ENCODE assay signal across 11 cellular contexts in genomic region chr7:151271699-151272355, GRCh38. TPM values are rescaled to one million over a fixed set of nuclear protein-coding genes. Genes with fewer than 3 reads are reported as not detected.
A peak's percentile ranks its signal among the peaks of the same experiment; 100 is the strongest.
DNase-seq lines count a peak whose midpoint lies in the region; ATAC-seq, FAIRE-seq and TF ChIP-seq lines count a peak whose summit lies in the region.
"Had no signal": no experiment of that assay in that cellular context is flagged by ENCODE, and none has a peak within 500 bp of the region (broad histone marks: within the 10 kb centered on the region; RNA-seq: fewer than 3 reads in every experiment).

No MANE protein-coding gene starts in this region.

- intact Hi-C loops in activated CD8-positive, alpha-beta T cell treated with anti-CD3 and anti-CD28 coated beads for 36 hours (cut with micrococcal nuclease): no loop called here
- intact Hi-C loops in K562 (cut with micrococcal nuclease): loop anchor here (2.0 kb wide), 1 partner anchor 31 kb away; no protein-coding TSS in a partner anchor
- intact Hi-C loops in activated CD4-positive, alpha-beta T cell treated with anti-CD3 and anti-CD28 coated beads for 36 hours (cut with DNase I, micrococcal nuclease): no loop called here

- no peak overlapping the region for H3K4me3 Mint-ChIP-seq in activated CD8-positive, alpha-beta T cell treated with anti-CD3 and anti-CD28 coated beads, Interleukin-2, amount 10 ng/mL, durations not matched to agents 7 days and 5 days
- H3K4me3 Mint-ChIP-seq in activated CD8-positive, alpha-beta T cell treated with anti-CD3 and anti-CD28 coated beads for 36 hours: no peak overlapping the region
- H3K4me3 Mint-ChIP-seq in activated CD4-positive, alpha-beta T cell treated with anti-CD3 and anti-CD28 coated beads for 36 hours: no peak overlapping the region
- H3K4me3 Mint-ChIP-seq: dendritic cell treated with granulocyte-macrophage colony-stimulating factor and Interleukin-4, amounts not matched to agents 40 ng/mL and 50 ng/mL, for 4 days had no signal

- TF ChIP-seq RAD21 in K562 (CRISPR knock-in tag; conservative IDR thresholded peaks at IDR 0.05 in 1 of 2, IDR thresholded peaks at IDR 0.05 in 1 of 2): peak in 1 of 2 experiments; percentile 12; a peak in 1 of 4 replicates

- H3K9me1 ChIP-seq in K562 (ENCODE audit: control insufficient read depth, insufficient read depth, low read length): peaks cover 6% of the 10 kb centered on the region

- no peak overlapping the region for H3K27ac Mint-ChIP-seq in activated CD8-positive, alpha-beta T cell treated with anti-CD3 and anti-CD28 coated beads, Interleukin-2, amount 10 ng/mL, durations not matched to agents 7 days and 5 days
- no peak overlapping the region for H3K27ac Mint-ChIP-seq in activated CD8-positive, alpha-beta T cell treated with anti-CD3 and anti-CD28 coated beads for 36 hours
- no peak overlapping the region for H3K27ac Mint-ChIP-seq in activated CD4-positive, alpha-beta T cell treated with anti-CD3 and anti-CD28 coated beads for 36 hours
- H3K27ac Mint-ChIP-seq: dendritic cell treated with granulocyte-macrophage colony-stimulating factor and Interleukin-4, amounts not matched to agents 40 ng/mL and 50 ng/mL, for 4 days had no signal

- no peak for TF ChIP-seq POLR2A in K562 (conservative IDR thresholded peaks at IDR 0.05)

- POLR2A ChIA-PET in activated CD8-positive, alpha-beta T cell treated with anti-CD3 and anti-CD28 coated beads, Interleukin-2, amount 10 ng/mL, durations not matched to agents 7 days and 5 days (lab: Charles Lee): no interaction called here
- POLR2A ChIA-PET in activated CD8-positive, alpha-beta T cell treated with anti-CD3 and anti-CD28 coated beads for 36 hours (lab: Charles Lee): interaction anchor here (1.2 kb wide), 1 partner anchor 30 kb away, joined by 3 read pairs; no protein-coding TSS in a partner anchor
- POLR2A ChIA-PET in K562 (lab: Yijun Ruan, JAX): interaction anchor here (0.8 to 1.5 kb wide), 3 partner anchors 22 to 35 kb away, joined by 3 to 4 read pairs (median 4); no protein-coding TSS in a partner anchor
- POLR2A ChIA-PET in activated CD4-positive, alpha-beta T cell treated with anti-CD3 and anti-CD28 coated beads for 36 hours (lab: Charles Lee): interaction anchor here (0.8 kb wide), 1 partner anchor 70 kb away, joined by 4 read pairs; the partner anchor contains the start of gene NUB1

- H3K4me3 ChIP-seq in K562: no peak overlapping the region

- peak; percentile 46 for DNase-seq in activated CD8-positive, alpha-beta T cell treated with anti-CD3 and anti-CD28 coated beads, Interleukin-2, amount 10 ng/mL, durations not matched to agents 7 days and 5 days
- DNase-seq in activated CD8-positive, alpha-beta T cell treated with anti-CD3 and anti-CD28 coated beads for 36 hours: no peak
- DNase-seq in K562 (ENCODE audit: extremely low read depth in 1 of 4, low spot score in 3 of 4) (no peak), medulla oblongata (ENCODE audit: extremely low spot score) (peak; percentile 82), ureter (ENCODE audit: low spot score) (peak; percentile 89), iPS-NIHi7 (ENCODE audit: extremely low spot score) (no peak)
- DNase-seq in activated T-cell treated with anti-CD3 and anti-CD28 coated beads, Interleukin-2, amount 50 U/mL, for 1 hour: no peak
- no peak for DNase-seq in activated CD4-positive, alpha-beta T cell treated with anti-CD3 and anti-CD28 coated beads for 36 hours
- DNase-seq: activated CD4-positive, alpha-beta T cell treated with anti-CD3 and anti-CD28 coated beads for 1 hour; NCI-H226 had no signal

- H3K27me3 ChIP-seq in K562 (ENCODE audit: control insufficient read depth in 2 of 2, insufficient read depth in 2 of 2, low read length in 2 of 2): peaks cover 20 to 89% of the 10 kb centered on the region in 2 experiments; a peak in 4 of 5 replicates

- H3K27ac ChIP-seq in K562 (ENCODE audit: extremely low read depth, low read depth, low read length): no peak overlapping the region

- no peak overlapping the region for H2AFZ ChIP-seq in K562 (ENCODE audit: low read depth, low read length)

- in situ Hi-C loops in K562 (cut with MboI): no loop called here

- CTCF ChIA-PET in activated CD8-positive, alpha-beta T cell treated with anti-CD3 and anti-CD28 coated beads, Interleukin-2, amount 10 ng/mL, durations not matched to agents 7 days and 5 days (lab: Charles Lee): no interaction called here
- CTCF ChIA-PET in activated CD8-positive, alpha-beta T cell treated with anti-CD3 and anti-CD28 coated beads for 36 hours (lab: Charles Lee): interaction anchor here (1.0 kb wide), 1 partner anchor 28 kb away, joined by 3 read pairs; no protein-coding TSS in a partner anchor
- CTCF ChIA-PET in K562 (lab: Yijun Ruan, JAX; ENCODE audit: low intra/inter-chr PET ratio): no interaction called here
- CTCF ChIA-PET in activated CD4-positive, alpha-beta T cell treated with anti-CD3 and anti-CD28 coated beads for 36 hours (lab: Charles Lee): interaction anchor here (1.0 kb wide), 1 partner anchor 26 kb away, joined by 3 read pairs; no protein-coding TSS in a partner anchor

- peaks cover 17% of the 10 kb centered on the region for H4K20me1 ChIP-seq in K562 (replicated peaks; ENCODE audit: control insufficient read depth, insufficient read depth, low read length)

- peak; percentile 6; the same call in 1 of the 2 replicates for TF ChIP-seq EP300 in K562 (IDR thresholded peaks at IDR 0.05; ENCODE audit: low read length)

- BruUV-seq in K562 (replicated peaks; lab: Mats Ljungman, UMichigan): no TSS peak

- H3K4me1 Mint-ChIP-seq in activated CD8-positive, alpha-beta T cell treated with anti-CD3 and anti-CD28 coated beads, Interleukin-2, amount 10 ng/mL, durations not matched to agents 7 days and 5 days (ENCODE audit: low read depth): peaks cover 12% of the 10 kb centered on the region
- H3K4me1 Mint-ChIP-seq in activated CD8-positive, alpha-beta T cell treated with anti-CD3 and anti-CD28 coated beads for 36 hours (ENCODE audit: low read depth): peaks cover 25% of the 10 kb centered on the region
- H3K4me1 Mint-ChIP-seq in activated CD4-positive, alpha-beta T cell treated with anti-CD3 and anti-CD28 coated beads for 36 hours: peaks cover 14% of the 10 kb centered on the region

- H3K27me3 Mint-ChIP-seq in activated CD8-positive, alpha-beta T cell treated with anti-CD3 and anti-CD28 coated beads, Interleukin-2, amount 10 ng/mL, durations not matched to agents 7 days and 5 days (ENCODE audit: low read depth): peaks cover 4% of the 10 kb centered on the region
- no peaks in the 10 kb centered on the region for H3K27me3 Mint-ChIP-seq in activated CD8-positive, alpha-beta T cell treated with anti-CD3 and anti-CD28 coated beads for 36 hours
- H3K27me3 Mint-ChIP-seq in activated CD4-positive, alpha-beta T cell treated with anti-CD3 and anti-CD28 coated beads for 36 hours: no peaks in the 10 kb centered on the region

- WGBS in K562 (ENCODE audit: insufficient coverage, low coverage, missing lambda C conversion rate): 5% methylated on average over 7 of the region's 7 CpGs

- FAIRE-seq in K562 (lab: Jason Lieb, UNC): peak; percentile 72

- H3K36me3 ChIP-seq in K562 (ENCODE audit: control insufficient read depth, insufficient read depth, low read length): no peaks in the 10 kb centered on the region

- H3K4me2 ChIP-seq in K562 (ENCODE audit: insufficient read depth, low read length): no peak overlapping the region

- H3K36me3 Mint-ChIP-seq in activated CD8-positive, alpha-beta T cell treated with anti-CD3 and anti-CD28 coated beads, Interleukin-2, amount 10 ng/mL, durations not matched to agents 7 days and 5 days (ENCODE audit: low read depth): no peaks in the 10 kb centered on the region
- H3K36me3 Mint-ChIP-seq in activated CD8-positive, alpha-beta T cell treated with anti-CD3 and anti-CD28 coated beads for 36 hours (ENCODE audit: low read depth): no peaks in the 10 kb centered on the region
- no peaks in the 10 kb centered on the region for H3K36me3 Mint-ChIP-seq in activated CD4-positive, alpha-beta T cell treated with anti-CD3 and anti-CD28 coated beads for 36 hours (ENCODE audit: low read depth)

- no peak overlapping the region for H3K9ac ChIP-seq in K562 (ENCODE audit: insufficient read depth in 1 of 2, low read depth in 2 of 2, low read length in 2 of 2)

- TF ChIP-seq CTCF in activated CD8-positive, alpha-beta T cell treated with anti-CD3 and anti-CD28 coated beads for 36 hours (IDR thresholded peaks at IDR 0.05): no peak
- TF ChIP-seq CTCF in K562 (IDR thresholded peaks at IDR 0.05 in 2 of 3, conservative IDR thresholded peaks at IDR 0.05 in 1 of 3; ENCODE audit: insufficient read depth in 2 of 3, low read depth in 1 of 3, low read length in 3 of 3): peak; percentile 20 to 42 (median 30); a peak in 2 of 6 replicates

- H3K9me3 ChIP-seq in K562 (replicated peaks; ENCODE audit: control insufficient read depth, insufficient read depth, low read depth, low read length): no peaks in the 10 kb centered on the region

- H3K9me3 Mint-ChIP-seq in activated CD8-positive, alpha-beta T cell treated with anti-CD3 and anti-CD28 coated beads, Interleukin-2, amount 10 ng/mL, durations not matched to agents 7 days and 5 days (ENCODE audit: insufficient read depth): no peaks in the 10 kb centered on the region
- no peaks in the 10 kb centered on the region for H3K9me3 Mint-ChIP-seq in activated CD8-positive, alpha-beta T cell treated with anti-CD3 and anti-CD28 coated beads for 36 hours
- H3K9me3 Mint-ChIP-seq in activated CD4-positive, alpha-beta T cell treated with anti-CD3 and anti-CD28 coated beads for 36 hours (ENCODE audit: low read depth): no peaks in the 10 kb centered on the region
- H3K9me3 Mint-ChIP-seq: dendritic cell treated with granulocyte-macrophage colony-stimulating factor and Interleukin-4, amounts not matched to agents 40 ng/mL and 50 ng/mL, for 4 days had no signal

- peaks cover 16 to 34% of the 10 kb centered on the region in 2 experiments; a peak in 4 of 5 replicates for H3K4me1 ChIP-seq in K562 (replicated peaks in 1 of 2; ENCODE audit: control insufficient read depth in 2 of 2, insufficient read depth in 2 of 2, low read length in 2 of 2)

- ATAC-seq in activated CD8-positive, alpha-beta T cell treated with anti-CD3 and anti-CD28 coated beads, Interleukin-2, amount 10 ng/mL, durations not matched to agents 7 days and 5 days: no peak
- no peak for ATAC-seq in activated CD8-positive, alpha-beta T cell treated with anti-CD3 and anti-CD28 coated beads for 36 hours
- ATAC-seq in K562: peak; percentile 54
- ATAC-seq in activated CD4-positive, alpha-beta T cell treated with anti-CD3 and anti-CD28 coated beads for 36 hours: no peak

- no peaks in the 10 kb centered on the region for H3K79me2 ChIP-seq in K562 (ENCODE audit: control insufficient read depth, insufficient read depth, low read length)

RNA-seq across cellular contexts. Expression of gene SMARCD3, which starts 23.3 kb away (rescaled TPM):
- 1 to 10 TPM; 4.2 to 4.7 TPM for total RNA-seq in activated CD8-positive, alpha-beta T cell treated with anti-CD3 and anti-CD28 coated beads, Interleukin-2, amount 10 ng/mL, durations not matched to agents 7 days and 5 days
- 1 to 10 TPM; 8.2 to 8.9 TPM for total RNA-seq in activated CD8-positive, alpha-beta T cell treated with anti-CD3 and anti-CD28 coated beads for 36 hours
- total RNA-seq in K562 (2011; cell fraction: chromatin; rRNA removed; ENCODE audit: low replicate concordance): 10.6 and 29.3 TPM in 2 replicates
- 11.1 and 13.0 TPM in 2 replicates for total RNA-seq in K562 (2011; cell fraction: nucleolus; rRNA removed)
- total RNA-seq in K562 (2011; cell fraction: nucleoplasm; rRNA removed): 9.4 and 19.5 TPM in 2 replicates
- 2.2 and 2.9 TPM in 2 replicates for total RNA-seq in K562 (2014; rRNA removed)
- 1.2 and 1.3 TPM in 2 replicates for total RNA-seq in K562 (2014; rRNA removed; fragmentation: Illumina TruSeq; extraction: Trizol)
- 1.5 and 1.8 TPM in 2 replicates for total RNA-seq in K562 (2015; rRNA removed; fragmentation: Illumina TruSeq; extraction: Trizol)
- 2.3 and 3.6 TPM in 2 replicates for total RNA-seq in K562 (2021)
- polyA plus RNA-seq in K562 (2011; rRNA removed): 2.7 and 4.6 TPM in 2 replicates
- polyA plus RNA-seq in K562 (2011; cell fraction: cytosol; rRNA removed): 3.2 and 4.4 TPM in 2 replicates
- 26.3 and 28.4 TPM in 2 replicates for polyA plus RNA-seq in K562 (2011; cell fraction: nucleus; rRNA removed)
- 6.9 and 15.2 TPM in 2 replicates for polyA plus RNA-seq in K562 (2012)
- 1.9 and 2.6 TPM in 2 replicates for polyA plus RNA-seq in K562 (2014; fragmentation: Illumina TruSeq; extraction: Trizol)
- polyA plus RNA-seq in K562 (2014; fragmentation: Nextera tagmentation; extraction: Ambion mirVana): under 1 TPM; 0.43 to 0.46 TPM
- polyA plus RNA-seq in K562 (2014; rRNA removed): 2.6 and 3.0 TPM in 2 replicates
- polyA minus RNA-seq in K562 (2011; rRNA and poly(A)+ RNA removed): 1.2 and 1.3 TPM in 2 replicates
- polyA minus RNA-seq in K562 (2011; cell fraction: cytosol; rRNA and poly(A)+ RNA removed): 1.9 and 2.6 TPM in 2 replicates
- 3.0 and 3.2 TPM in 2 replicates for polyA minus RNA-seq in K562 (2011; cell fraction: nucleus; rRNA and poly(A)+ RNA removed)
- 67.4 TPM for total RNA-seq in ureter
- total RNA-seq in activated CD4-positive, alpha-beta T cell treated with anti-CD3 and anti-CD28 coated beads for 36 hours: 1 to 10 TPM; 4.1 to 4.8 TPM

RNA-seq across cellular contexts. Expression of gene CHPF2, which starts 39.5 kb away (rescaled TPM):
- total RNA-seq in activated CD8-positive, alpha-beta T cell treated with anti-CD3 and anti-CD28 coated beads, Interleukin-2, amount 10 ng/mL, durations not matched to agents 7 days and 5 days: 10 to 100 TPM; 34.7 to 36.1 TPM
- 10 to 100 TPM; 23.7 to 27.3 TPM for total RNA-seq in activated CD8-positive, alpha-beta T cell treated with anti-CD3 and anti-CD28 coated beads for 36 hours
- 109 and 238 TPM in 2 replicates for total RNA-seq in K562 (2011; cell fraction: chromatin; rRNA removed; ENCODE audit: low replicate concordance)
- 182 and 210 TPM in 2 replicates for total RNA-seq in K562 (2011; cell fraction: nucleolus; rRNA removed)
- 98.1 and 129 TPM in 2 replicates for total RNA-seq in K562 (2011; cell fraction: nucleoplasm; rRNA removed)
- total RNA-seq in K562 (2014; rRNA removed) (18.8 and 21.4 TPM in 2 replicates), K562 (2014; rRNA removed; fragmentation: Illumina TruSeq; extraction: Trizol) (6.1 and 7.1 TPM in 2 replicates), K562 (2015; rRNA removed; fragmentation: Illumina TruSeq; extraction: Trizol) (12.0 and 13.1 TPM in 2 replicates), K562 (2021) (29.7 and 32.8 TPM in 2 replicates), ureter (43.0 TPM)
- polyA plus RNA-seq in K562 (2011; rRNA removed) (10.5 and 14.3 TPM in 2 replicates), K562 (2014; fragmentation: Illumina TruSeq; extraction: Trizol) (8.4 and 10.8 TPM in 2 replicates), K562 (2014; fragmentation: Nextera tagmentation; extraction: Ambion mirVana) (under 1 TPM; 0.08 to 0.24 TPM), K562 (2014; rRNA removed) (17.8 and 18.3 TPM in 2 replicates)
- polyA plus RNA-seq in K562 (2011; cell fraction: cytosol; rRNA removed): 10.5 and 18.5 TPM in 2 replicates
- 112 and 142 TPM in 2 replicates for polyA plus RNA-seq in K562 (2011; cell fraction: nucleus; rRNA removed)
- polyA plus RNA-seq in K562 (2012): 13.7 and 35.4 TPM in 2 replicates
- polyA minus RNA-seq in K562 (2011; rRNA and poly(A)+ RNA removed): 16.5 and 17.8 TPM in 2 replicates
- polyA minus RNA-seq in K562 (2011; cell fraction: cytosol; rRNA and poly(A)+ RNA removed): 16.9 and 19.6 TPM in 2 replicates
- polyA minus RNA-seq in K562 (2011; cell fraction: nucleus; rRNA and poly(A)+ RNA removed): 86.3 and 114 TPM in 2 replicates
- total RNA-seq in activated CD4-positive, alpha-beta T cell treated with anti-CD3 and anti-CD28 coated beads for 36 hours: 10 to 100 TPM; 20.7 to 27.3 TPM

RNA-seq across cellular contexts. Expression of gene ABCF2, which starts 44.8 kb away (rescaled TPM):
- total RNA-seq in activated CD8-positive, alpha-beta T cell treated with anti-CD3 and anti-CD28 coated beads, Interleukin-2, amount 10 ng/mL, durations not matched to agents 7 days and 5 days: 10 to 100 TPM; 38.2 to 45.9 TPM
- 10 to 100 TPM; 48.1 to 56.2 TPM for total RNA-seq in activated CD8-positive, alpha-beta T cell treated with anti-CD3 and anti-CD28 coated beads for 36 hours
- total RNA-seq in K562 (2011; cell fraction: chromatin; rRNA removed; ENCODE audit: low replicate concordance): 65.4 and 103 TPM in 2 replicates
- total RNA-seq in K562 (2011; cell fraction: nucleolus; rRNA removed): 49.7 and 54.7 TPM in 2 replicates
- total RNA-seq in K562 (2011; cell fraction: nucleoplasm; rRNA removed): 43.1 and 48.4 TPM in 2 replicates
- 117 and 145 TPM in 2 replicates for total RNA-seq in K562 (2014; rRNA removed)
- 79.5 and 110 TPM in 2 replicates for total RNA-seq in K562 (2014; rRNA removed; fragmentation: Illumina TruSeq; extraction: Trizol)
- total RNA-seq in K562 (2015; rRNA removed; fragmentation: Illumina TruSeq; extraction: Trizol): 113 TPM in 2 replicates
- 122 and 129 TPM in 2 replicates for total RNA-seq in K562 (2021)
- 43.1 and 62.1 TPM in 2 replicates for polyA plus RNA-seq in K562 (2011; rRNA removed)
- 54.5 and 89.8 TPM in 2 replicates for polyA plus RNA-seq in K562 (2011; cell fraction: cytosol; rRNA removed)
- 36.6 and 65.1 TPM in 2 replicates for polyA plus RNA-seq in K562 (2011; cell fraction: nucleus; rRNA removed)
- 64.0 and 75.1 TPM in 2 replicates for polyA plus RNA-seq in K562 (2012)
- 165 and 177 TPM in 2 replicates for polyA plus RNA-seq in K562 (2014; fragmentation: Illumina TruSeq; extraction: Trizol)
- 100 to 1,000 TPM; 103 to 224 TPM for polyA plus RNA-seq in K562 (2014; fragmentation: Nextera tagmentation; extraction: Ambion mirVana)
- polyA plus RNA-seq in K562 (2014; rRNA removed): 88.2 and 97.5 TPM in 2 replicates
- polyA minus RNA-seq in K562 (2011; rRNA and poly(A)+ RNA removed): 49.7 and 116 TPM in 2 replicates
- polyA minus RNA-seq in K562 (2011; cell fraction: cytosol; rRNA and poly(A)+ RNA removed): 23.5 and 52.3 TPM in 2 replicates
- polyA minus RNA-seq in K562 (2011; cell fraction: nucleus; rRNA and poly(A)+ RNA removed): 17.1 and 26.5 TPM in 2 replicates
- 33.9 TPM for total RNA-seq in ureter
- total RNA-seq in activated CD4-positive, alpha-beta T cell treated with anti-CD3 and anti-CD28 coated beads for 36 hours: 10 to 100 TPM; 48.4 to 49.0 TPM

Comparison
In these comparisons a context has a peak if more than half of its experiments do, and no peak if none do; other contexts are left out.
1. DNase-seq: peak in activated CD8-positive, alpha-beta T cell treated with anti-CD3 and anti-CD28 coated beads, Interleukin-2, amount 10 ng/mL, durations not matched to agents 7 days and 5 days (single experiment), medulla oblongata (single experiment) and ureter (single experiment); none in activated CD8-positive, alpha-beta T cell treated with anti-CD3 and anti-CD28 coated beads for 36 hours (single experiment), K562 (0 of 4), activated T-cell treated with anti-CD3 and anti-CD28 coated beads, Interleukin-2, amount 50 U/mL, for 1 hour (single experiment), activated CD4-positive, alpha-beta T cell treated with anti-CD3 and anti-CD28 coated beads for 36 hours (single experiment) and iPS-NIHi7 (single experiment).
2. CTCF ChIA-PET loops: an anchor here in activated CD8-positive, alpha-beta T cell treated with anti-CD3 and anti-CD28 coated beads for 36 hours (1.0 kb wide) and activated CD4-positive, alpha-beta T cell treated with anti-CD3 and anti-CD28 coated beads for 36 hours (1.0 kb wide); none called in activated CD8-positive, alpha-beta T cell treated with anti-CD3 and anti-CD28 coated beads, Interleukin-2, amount 10 ng/mL, durations not matched to agents 7 days and 5 days and K562.